21 cellular contexts compared by ENCODE assay signal in the genomic region with DNA sequence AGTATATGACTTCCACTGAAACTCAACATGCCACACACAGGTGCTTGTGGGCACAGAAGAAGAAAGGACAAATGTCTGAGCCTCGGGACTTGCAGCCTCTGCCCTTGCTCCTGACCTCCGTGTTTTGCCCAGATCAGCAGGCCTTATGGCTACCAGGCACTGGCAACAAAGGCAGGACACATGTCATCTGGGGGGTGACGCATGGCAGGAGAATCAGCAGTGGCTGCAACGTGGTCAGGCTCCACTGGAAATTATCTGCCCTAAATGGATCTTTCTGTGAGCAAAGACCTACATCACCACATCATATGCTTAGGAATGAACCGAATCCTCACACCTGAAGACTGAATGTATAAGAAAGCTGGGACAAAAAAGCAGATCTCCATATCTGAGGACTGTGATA.
"Had no signal": no experiment of that assay in that cellular context is flagged by ENCODE, and none has a peak within 500 bp of the region (broad histone marks: within the 10 kb centered on the region; RNA-seq: fewer than 3 reads in every experiment).

No MANE protein-coding gene starts in this region.

- H3K36me3 ChIP-seq: colonic mucosa had no signal

- ATAC-seq: heart left ventricle, left cardiac atrium had no signal

- H3K27ac ChIP-seq: breast epithelium, colonic mucosa, heart left ventricle, prostate gland, stomach, testis, upper lobe of left lung had no signal

- H3K9me3 ChIP-seq: breast epithelium, colonic mucosa, heart left ventricle, prostate gland, stomach, testis, upper lobe of left lung had no signal

- H3K4me1 ChIP-seq: breast epithelium, colonic mucosa, prostate gland, testis had no signal

- H3K27ac Mint-ChIP-seq: activated naive CD4-positive, alpha-beta T cell treated with anti-CD3 and anti-CD28 coated beads for 36 hours; activated naive CD8-positive, alpha-beta T cell treated with anti-CD3 and anti-CD28 coated beads, Interleukin-2, amount 10 ng/mL, durations not matched to agents 7 days and 5 days; T-helper 1 cell treated with Interleukin-12 subunit alpha and Interleukin-12 subunit beta and Interleukin-4 antibody, amounts not matched to agents 30 μg/mL and 1 μg/mL, for 36 hours had no signal

- H3K9me3 Mint-ChIP-seq: activated naive CD4-positive, alpha-beta T cell treated with anti-CD3 and anti-CD28 coated beads for 36 hours; activated naive CD8-positive, alpha-beta T cell treated with anti-CD3 and anti-CD28 coated beads, Interleukin-2, amount 10 ng/mL, durations not matched to agents 7 days and 5 days; T-helper 1 cell treated with Interleukin-12 subunit alpha and Interleukin-12 subunit beta and Interleukin-4 antibody, amounts not matched to agents 30 μg/mL and 1 μg/mL, for 36 hours had no signal

- DNase-seq: activated CD4-positive, alpha-beta T cell treated with anti-CD3 and anti-CD28 coated beads for 4 hours; activated CD4-positive, alpha-beta T cell treated with anti-CD3 and anti-CD28 coated beads, Interleukin-2, amount 50 U/mL, for 48 hours; activated CD4-positive, CD25-positive, alpha-beta regulatory T cell; activated CD8-positive, alpha-beta memory T cell treated with anti-CD3 and anti-CD28 coated beads, Interleukin-2, amount 50 U/mL, for 48 hours; activated effector memory CD4-positive, alpha-beta T cell treated with Interleukin-2 at 50 U/mL for 16 hours; activated naive CD4-positive, alpha-beta T cell treated with anti-CD3 and anti-CD28 coated beads for 36 hours; activated naive CD8-positive, alpha-beta T cell treated with anti-CD3 and anti-CD28 coated beads, Interleukin-2, amount 10 ng/mL, durations not matched to agents 7 days and 5 days; activated T-cell treated with anti-CD3 and anti-CD28 coated beads, Interleukin-2, amount 50 U/mL, for 48 hours; amniotic stem cell; colonic mucosa; heart left ventricle; left cardiac atrium; mesenchymal stem cell; stimulated activated CD4-positive, alpha-beta T cell treated with anti-CD3 and anti-CD28 coated beads, Interleukin-12 subunit alpha, Interleukin-12 subunit beta, amount 100 ng/mL, for 4 hours; stimulated activated CD4-positive, alpha-beta T cell treated with anti-CD3 and anti-CD28 coated beads, Interleukin-4, amount 100 ng/mL, for 4 hours; stomach; testis; upper lobe of left lung had no signal

- H3K27me3 ChIP-seq: breast epithelium, colonic mucosa, heart left ventricle, stomach, testis, upper lobe of left lung had no signal

- H3K4me1 Mint-ChIP-seq: activated naive CD8-positive, alpha-beta T cell treated with anti-CD3 and anti-CD28 coated beads, Interleukin-2, amount 10 ng/mL, durations not matched to agents 7 days and 5 days had no signal

- H3K4me3 Mint-ChIP-seq: activated naive CD4-positive, alpha-beta T cell treated with anti-CD3 and anti-CD28 coated beads for 36 hours; activated naive CD8-positive, alpha-beta T cell treated with anti-CD3 and anti-CD28 coated beads, Interleukin-2, amount 10 ng/mL, durations not matched to agents 7 days and 5 days; T-helper 1 cell treated with Interleukin-12 subunit alpha and Interleukin-12 subunit beta and Interleukin-4 antibody, amounts not matched to agents 30 μg/mL and 1 μg/mL, for 36 hours had no signal

- H3K27me3 Mint-ChIP-seq: activated naive CD8-positive, alpha-beta T cell treated with anti-CD3 and anti-CD28 coated beads, Interleukin-2, amount 10 ng/mL, durations not matched to agents 7 days and 5 days had no signal

- H3K4me3 ChIP-seq: breast epithelium, colonic mucosa, heart left ventricle, prostate gland, stomach, testis, upper lobe of left lung had no signal
